1 cellular context compared by ENCODE assay signal in the genomic region with DNA sequence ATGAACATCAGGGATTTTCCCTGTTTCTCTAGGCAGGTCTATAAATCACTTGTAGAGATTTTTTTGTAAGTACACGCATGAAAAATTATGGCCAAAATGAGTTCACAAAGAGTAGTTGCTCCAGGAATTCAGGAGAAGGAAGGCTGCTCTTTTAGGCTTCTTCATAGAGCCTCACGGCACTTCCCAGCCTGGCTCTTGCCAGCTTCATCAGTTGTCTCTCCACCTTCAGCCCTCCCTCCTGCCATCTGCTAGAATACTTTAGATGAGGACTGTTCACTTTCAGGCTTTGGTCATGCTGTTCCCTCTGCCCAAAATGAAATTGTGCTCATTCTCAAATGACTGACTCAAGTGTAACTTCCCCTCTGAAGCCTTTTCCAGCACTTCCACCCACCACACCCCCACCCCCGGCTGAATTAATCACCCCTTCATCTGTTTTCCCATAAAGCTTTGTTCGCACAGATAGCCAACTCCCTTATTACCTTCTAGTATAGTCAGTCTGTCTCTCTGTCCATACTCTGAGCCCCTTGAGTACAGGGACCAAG.
TF ChIP-seq lines count a peak whose summit lies in the region.

No MANE protein-coding gene starts in this region.

TF ChIP-seq in GM23338, 12 proteins besides CTCF, POLR2A, EP300 and RAD21 (continued from another document):
- TF ChIP-seq, protein P1, sequence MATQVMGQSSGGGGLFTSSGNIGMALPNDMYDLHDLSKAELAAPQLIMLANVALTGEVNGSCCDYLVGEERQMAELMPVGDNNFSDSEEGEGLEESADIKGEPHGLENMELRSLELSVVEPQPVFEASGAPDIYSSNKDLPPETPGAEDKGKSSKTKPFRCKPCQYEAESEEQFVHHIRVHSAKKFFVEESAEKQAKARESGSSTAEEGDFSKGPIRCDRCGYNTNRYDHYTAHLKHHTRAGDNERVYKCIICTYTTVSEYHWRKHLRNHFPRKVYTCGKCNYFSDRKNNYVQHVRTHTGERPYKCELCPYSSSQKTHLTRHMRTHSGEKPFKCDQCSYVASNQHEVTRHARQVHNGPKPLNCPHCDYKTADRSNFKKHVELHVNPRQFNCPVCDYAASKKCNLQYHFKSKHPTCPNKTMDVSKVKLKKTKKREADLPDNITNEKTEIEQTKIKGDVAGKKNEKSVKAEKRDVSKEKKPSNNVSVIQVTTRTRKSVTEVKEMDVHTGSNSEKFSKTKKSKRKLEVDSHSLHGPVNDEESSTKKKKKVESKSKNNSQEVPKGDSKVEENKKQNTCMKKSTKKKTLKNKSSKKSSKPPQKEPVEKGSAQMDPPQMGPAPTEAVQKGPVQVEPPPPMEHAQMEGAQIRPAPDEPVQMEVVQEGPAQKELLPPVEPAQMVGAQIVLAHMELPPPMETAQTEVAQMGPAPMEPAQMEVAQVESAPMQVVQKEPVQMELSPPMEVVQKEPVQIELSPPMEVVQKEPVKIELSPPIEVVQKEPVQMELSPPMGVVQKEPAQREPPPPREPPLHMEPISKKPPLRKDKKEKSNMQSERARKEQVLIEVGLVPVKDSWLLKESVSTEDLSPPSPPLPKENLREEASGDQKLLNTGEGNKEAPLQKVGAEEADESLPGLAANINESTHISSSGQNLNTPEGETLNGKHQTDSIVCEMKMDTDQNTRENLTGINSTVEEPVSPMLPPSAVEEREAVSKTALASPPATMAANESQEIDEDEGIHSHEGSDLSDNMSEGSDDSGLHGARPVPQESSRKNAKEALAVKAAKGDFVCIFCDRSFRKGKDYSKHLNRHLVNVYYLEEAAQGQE (IDR thresholded peaks at IDR 0.05; ENCODE audit: unreplicated experiment) = no peak
- TF ChIP-seq, protein P2, sequence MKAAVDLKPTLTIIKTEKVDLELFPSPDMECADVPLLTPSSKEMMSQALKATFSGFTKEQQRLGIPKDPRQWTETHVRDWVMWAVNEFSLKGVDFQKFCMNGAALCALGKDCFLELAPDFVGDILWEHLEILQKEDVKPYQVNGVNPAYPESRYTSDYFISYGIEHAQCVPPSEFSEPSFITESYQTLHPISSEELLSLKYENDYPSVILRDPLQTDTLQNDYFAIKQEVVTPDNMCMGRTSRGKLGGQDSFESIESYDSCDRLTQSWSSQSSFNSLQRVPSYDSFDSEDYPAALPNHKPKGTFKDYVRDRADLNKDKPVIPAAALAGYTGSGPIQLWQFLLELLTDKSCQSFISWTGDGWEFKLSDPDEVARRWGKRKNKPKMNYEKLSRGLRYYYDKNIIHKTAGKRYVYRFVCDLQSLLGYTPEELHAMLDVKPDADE (IDR thresholded peaks at IDR 0.05) = no peak
- no peak for TF ChIP-seq EZH2phosphoT487 (IDR thresholded peaks at IDR 0.05; ENCODE audit: unreplicated experiment)
- no peak for TF ChIP-seq NANOG (IDR thresholded peaks at IDR 0.05; ENCODE audit: borderline replicate concordance)
- no peak for TF ChIP-seq POLR2AphosphoS5 (IDR thresholded peaks at IDR 0.05; ENCODE audit: low read depth)
- no peak for TF ChIP-seq CREB1 (CRISPR knock-in tag; IDR thresholded peaks at IDR 0.05; ENCODE audit: low read depth)
- no peak for TF ChIP-seq JUNB (IDR thresholded peaks at IDR 0.05; ENCODE audit: unreplicated experiment)
- TF ChIP-seq ZNF114 (CRISPR knock-in tag; IDR thresholded peaks at IDR 0.05) = no peak
